1 cellular context compared by ENCODE assay signal in the genomic region with DNA sequence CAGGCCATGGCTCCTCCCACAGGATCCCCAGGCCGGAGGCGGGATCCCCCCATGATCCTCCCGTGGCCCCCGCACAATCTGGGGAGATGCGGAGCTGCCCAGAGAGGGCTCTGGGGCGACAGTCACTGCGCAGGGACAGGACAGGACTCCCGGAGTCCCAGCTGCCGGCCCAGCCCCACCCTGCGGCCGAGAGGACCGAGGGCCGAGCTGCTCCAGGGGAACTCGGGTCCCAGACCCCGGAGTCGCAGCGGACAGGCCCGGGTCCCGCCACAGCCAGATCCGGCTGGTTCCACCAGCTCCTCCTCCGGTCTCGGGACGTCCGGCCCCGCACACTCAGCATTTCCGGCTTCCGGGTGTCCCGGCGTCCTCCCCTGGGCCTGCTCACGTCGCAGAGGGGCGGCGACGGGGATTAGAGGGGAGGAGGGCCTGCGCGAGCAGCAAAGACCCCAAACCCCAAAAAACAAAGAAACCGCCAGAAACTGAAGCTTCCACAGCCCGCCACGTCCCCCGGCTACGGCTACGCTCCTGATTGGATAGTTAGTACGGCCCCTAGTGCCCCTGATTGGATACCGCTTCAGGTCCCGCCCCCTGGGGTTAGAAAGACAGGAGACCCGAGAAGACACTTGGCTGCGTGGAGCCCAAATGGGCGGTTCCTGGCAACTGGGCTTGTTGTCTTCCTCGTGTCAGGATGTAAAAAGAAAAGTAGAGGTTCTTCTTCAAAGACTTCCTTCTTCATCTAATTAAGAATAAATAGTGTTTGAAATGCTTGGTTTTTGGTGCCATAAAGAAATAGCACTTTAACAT.
TF ChIP-seq lines count a peak whose summit lies in the region.

No MANE protein-coding gene starts in this region.

TF ChIP-seq in GM23338, 12 proteins besides CTCF, POLR2A, EP300 and RAD21 (continued from another document):
- TF ChIP-seq, protein P1, sequence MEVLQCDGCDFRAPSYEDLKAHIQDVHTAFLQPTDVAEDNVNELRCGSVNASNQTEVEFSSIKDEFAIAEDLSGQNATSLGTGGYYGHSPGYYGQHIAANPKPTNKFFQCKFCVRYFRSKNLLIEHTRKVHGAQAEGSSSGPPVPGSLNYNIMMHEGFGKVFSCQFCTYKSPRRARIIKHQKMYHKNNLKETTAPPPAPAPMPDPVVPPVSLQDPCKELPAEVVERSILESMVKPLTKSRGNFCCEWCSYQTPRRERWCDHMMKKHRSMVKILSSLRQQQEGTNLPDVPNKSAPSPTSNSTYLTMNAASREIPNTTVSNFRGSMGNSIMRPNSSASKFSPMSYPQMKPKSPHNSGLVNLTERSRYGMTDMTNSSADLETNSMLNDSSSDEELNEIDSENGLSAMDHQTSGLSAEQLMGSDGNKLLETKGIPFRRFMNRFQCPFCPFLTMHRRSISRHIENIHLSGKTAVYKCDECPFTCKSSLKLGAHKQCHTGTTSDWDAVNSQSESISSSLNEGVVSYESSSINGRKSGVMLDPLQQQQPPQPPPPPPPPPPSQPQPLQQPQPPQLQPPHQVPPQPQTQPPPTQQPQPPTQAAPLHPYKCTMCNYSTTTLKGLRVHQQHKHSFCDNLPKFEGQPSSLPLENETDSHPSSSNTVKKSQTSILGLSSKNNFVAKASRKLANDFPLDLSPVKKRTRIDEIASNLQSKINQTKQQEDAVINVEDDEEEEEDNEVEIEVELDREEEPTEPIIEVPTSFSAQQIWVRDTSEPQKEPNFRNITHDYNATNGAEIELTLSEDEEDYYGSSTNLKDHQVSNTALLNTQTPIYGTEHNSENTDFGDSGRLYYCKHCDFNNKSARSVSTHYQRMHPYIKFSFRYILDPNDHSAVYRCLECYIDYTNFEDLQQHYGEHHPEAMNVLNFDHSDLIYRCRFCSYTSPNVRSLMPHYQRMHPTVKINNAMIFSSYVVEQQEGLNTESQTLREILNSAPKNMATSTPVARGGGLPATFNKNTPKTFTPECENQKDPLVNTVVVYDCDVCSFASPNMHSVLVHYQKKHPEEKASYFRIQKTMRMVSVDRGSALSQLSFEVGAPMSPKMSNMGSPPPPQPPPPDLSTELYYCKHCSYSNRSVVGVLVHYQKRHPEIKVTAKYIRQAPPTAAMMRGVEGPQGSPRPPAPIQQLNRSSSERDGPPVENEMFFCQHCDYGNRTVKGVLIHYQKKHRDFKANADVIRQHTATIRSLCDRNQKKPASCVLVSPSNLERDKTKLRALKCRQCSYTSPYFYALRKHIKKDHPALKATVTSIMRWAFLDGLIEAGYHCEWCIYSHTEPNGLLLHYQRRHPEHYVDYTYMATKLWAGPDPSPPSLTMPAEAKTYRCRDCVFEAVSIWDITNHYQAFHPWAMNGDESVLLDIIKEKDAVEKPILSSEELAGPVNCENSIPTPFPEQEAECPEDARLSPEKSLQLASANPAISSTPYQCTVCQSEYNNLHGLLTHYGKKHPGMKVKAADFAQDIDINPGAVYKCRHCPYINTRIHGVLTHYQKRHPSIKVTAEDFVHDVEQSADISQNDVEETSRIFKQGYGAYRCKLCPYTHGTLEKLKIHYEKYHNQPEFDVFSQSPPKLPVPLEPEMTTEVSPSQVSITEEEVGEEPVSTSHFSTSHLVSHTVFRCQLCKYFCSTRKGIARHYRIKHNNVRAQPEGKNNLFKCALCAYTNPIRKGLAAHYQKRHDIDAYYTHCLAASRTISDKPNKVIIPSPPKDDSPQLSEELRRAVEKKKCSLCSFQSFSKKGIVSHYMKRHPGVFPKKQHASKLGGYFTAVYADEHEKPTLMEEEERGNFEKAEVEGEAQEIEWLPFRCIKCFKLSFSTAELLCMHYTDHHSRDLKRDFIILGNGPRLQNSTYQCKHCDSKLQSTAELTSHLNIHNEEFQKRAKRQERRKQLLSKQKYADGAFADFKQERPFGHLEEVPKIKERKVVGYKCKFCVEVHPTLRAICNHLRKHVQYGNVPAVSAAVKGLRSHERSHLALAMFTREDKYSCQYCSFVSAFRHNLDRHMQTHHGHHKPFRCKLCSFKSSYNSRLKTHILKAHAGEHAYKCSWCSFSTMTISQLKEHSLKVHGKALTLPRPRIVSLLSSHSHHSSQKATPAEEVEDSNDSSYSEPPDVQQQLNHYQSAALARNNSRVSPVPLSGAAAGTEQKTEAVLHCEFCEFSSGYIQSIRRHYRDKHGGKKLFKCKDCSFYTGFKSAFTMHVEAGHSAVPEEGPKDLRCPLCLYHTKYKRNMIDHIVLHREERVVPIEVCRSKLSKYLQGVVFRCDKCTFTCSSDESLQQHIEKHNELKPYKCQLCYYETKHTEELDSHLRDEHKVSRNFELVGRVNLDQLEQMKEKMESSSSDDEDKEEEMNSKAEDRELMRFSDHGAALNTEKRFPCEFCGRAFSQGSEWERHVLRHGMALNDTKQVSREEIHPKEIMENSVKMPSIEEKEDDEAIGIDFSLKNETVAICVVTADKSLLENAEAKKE (CRISPR knock-in tag; IDR thresholded peaks at IDR 0.05): no peak
- TF ChIP-seq, protein P2, sequence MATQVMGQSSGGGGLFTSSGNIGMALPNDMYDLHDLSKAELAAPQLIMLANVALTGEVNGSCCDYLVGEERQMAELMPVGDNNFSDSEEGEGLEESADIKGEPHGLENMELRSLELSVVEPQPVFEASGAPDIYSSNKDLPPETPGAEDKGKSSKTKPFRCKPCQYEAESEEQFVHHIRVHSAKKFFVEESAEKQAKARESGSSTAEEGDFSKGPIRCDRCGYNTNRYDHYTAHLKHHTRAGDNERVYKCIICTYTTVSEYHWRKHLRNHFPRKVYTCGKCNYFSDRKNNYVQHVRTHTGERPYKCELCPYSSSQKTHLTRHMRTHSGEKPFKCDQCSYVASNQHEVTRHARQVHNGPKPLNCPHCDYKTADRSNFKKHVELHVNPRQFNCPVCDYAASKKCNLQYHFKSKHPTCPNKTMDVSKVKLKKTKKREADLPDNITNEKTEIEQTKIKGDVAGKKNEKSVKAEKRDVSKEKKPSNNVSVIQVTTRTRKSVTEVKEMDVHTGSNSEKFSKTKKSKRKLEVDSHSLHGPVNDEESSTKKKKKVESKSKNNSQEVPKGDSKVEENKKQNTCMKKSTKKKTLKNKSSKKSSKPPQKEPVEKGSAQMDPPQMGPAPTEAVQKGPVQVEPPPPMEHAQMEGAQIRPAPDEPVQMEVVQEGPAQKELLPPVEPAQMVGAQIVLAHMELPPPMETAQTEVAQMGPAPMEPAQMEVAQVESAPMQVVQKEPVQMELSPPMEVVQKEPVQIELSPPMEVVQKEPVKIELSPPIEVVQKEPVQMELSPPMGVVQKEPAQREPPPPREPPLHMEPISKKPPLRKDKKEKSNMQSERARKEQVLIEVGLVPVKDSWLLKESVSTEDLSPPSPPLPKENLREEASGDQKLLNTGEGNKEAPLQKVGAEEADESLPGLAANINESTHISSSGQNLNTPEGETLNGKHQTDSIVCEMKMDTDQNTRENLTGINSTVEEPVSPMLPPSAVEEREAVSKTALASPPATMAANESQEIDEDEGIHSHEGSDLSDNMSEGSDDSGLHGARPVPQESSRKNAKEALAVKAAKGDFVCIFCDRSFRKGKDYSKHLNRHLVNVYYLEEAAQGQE (IDR thresholded peaks at IDR 0.05; ENCODE audit: unreplicated experiment): no peak
- no peak for TF ChIP-seq POLR2AphosphoS5 (IDR thresholded peaks at IDR 0.05; ENCODE audit: low read depth)
- no peak for TF ChIP-seq NANOG (IDR thresholded peaks at IDR 0.05; ENCODE audit: borderline replicate concordance)
- no peak for TF ChIP-seq ZNF331 (CRISPR knock-in tag; IDR thresholded peaks at IDR 0.05; ENCODE audit: low read depth)
- TF ChIP-seq STAT1 (IDR thresholded peaks at IDR 0.05; ENCODE audit: unreplicated experiment): no peak
- no peak for TF ChIP-seq EZH2phosphoT487 (IDR thresholded peaks at IDR 0.05; ENCODE audit: unreplicated experiment)
